8 cellular contexts compared by ENCODE assay signal in the genomic region with DNA sequence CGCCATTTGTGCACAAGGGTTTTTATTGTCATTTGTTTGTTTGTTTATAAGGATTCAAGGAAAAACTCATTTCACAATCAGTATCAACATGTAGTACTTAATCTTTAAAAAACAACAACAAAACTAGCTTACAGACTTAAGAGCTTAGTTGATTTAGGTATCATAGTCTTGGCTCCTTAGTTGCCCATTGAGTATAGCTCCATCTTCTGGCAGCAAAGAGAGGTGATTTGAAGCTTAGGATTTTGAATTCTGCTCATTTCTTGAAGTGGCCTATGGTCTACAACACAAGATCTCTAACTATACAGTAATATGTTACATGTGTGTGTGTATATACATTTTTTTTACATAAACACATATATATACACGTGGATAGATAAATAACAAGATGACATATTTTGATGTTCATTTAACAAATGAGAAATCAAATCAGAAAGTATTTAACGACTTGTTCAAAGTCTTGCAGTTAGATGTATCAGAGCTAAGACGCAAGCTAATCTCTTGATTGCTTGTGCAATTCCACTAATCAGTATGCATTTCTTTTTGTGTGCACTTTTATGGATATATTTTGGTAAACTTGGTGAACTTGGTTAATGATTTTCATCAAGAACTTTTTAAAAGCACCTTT.
DNase-seq lines count a peak whose midpoint lies in the region; ATAC-seq, FAIRE-seq and TF ChIP-seq lines count a peak whose summit lies in the region.

No MANE protein-coding gene starts in this region.

- TF ChIP-seq CTCF in BE2C (IDR thresholded peaks at IDR 0.05; ENCODE audit: low read depth, low read length) (peak; percentile 88), astrocyte of the cerebellum (IDR thresholded peaks at IDR 0.05; ENCODE audit: low read depth, low read length, missing control alignments) (peak; percentile 68), thyroid gland (IDR thresholded peaks at IDR 0.05) (peak in 5 of 6 experiments; percentile 48 to 84 (median 74))

- DNase-seq in BE2C: no peak
- DNase-seq in GM18507 (ENCODE audit: extremely low spot score, insufficient read length, low read depth): peak; percentile 40
- DNase-seq in NCI-H446 (lab: John Stamatoyannopoulos, UW): peak; percentile 25 to 64
- peak; percentile 39 for DNase-seq in astrocyte of the cerebellum (ENCODE audit: low read depth)
- peak; percentile 75 for DNase-seq in iris pigment epithelial cell (ENCODE audit: low read depth)
- no peak for DNase-seq in thyroid gland
- DNase-seq in nucleus accumbens (lab: John Stamatoyannopoulos, UW): no peak

- no peak for ATAC-seq in GM19395 (IDR thresholded peaks at IDR 0.05; ENCODE audit: unreplicated experiment)

- no peaks in the 10 kb centered on the region for H3K36me3 ChIP-seq in BE2C
- H3K36me3 ChIP-seq in thyroid gland: no peaks in the 10 kb centered on the region

- H3K27me3 ChIP-seq in BE2C (no peaks in the 10 kb centered on the region), thyroid gland (no peaks in the 10 kb centered on the region)

- H3K27ac ChIP-seq in thyroid gland: no peak overlapping the region

- in situ Hi-C loops in astrocyte of the cerebellum (cut with HindIII; ENCODE audit: low sequenced_read_pairs): no loop called here

- no peaks in the 10 kb centered on the region for H3K9me3 ChIP-seq in BE2C
- H3K9me3 ChIP-seq in thyroid gland: no peaks in the 10 kb centered on the region

- H3K4me1 ChIP-seq in BE2C (no peaks in the 10 kb centered on the region), thyroid gland (peaks cover 13 to 22% of the 10 kb centered on the region in 2 donors)

- H3K4me3 ChIP-seq in BE2C (ENCODE audit: low read depth, low read length): no peak overlapping the region
- H3K4me3 ChIP-seq in astrocyte of the cerebellum (ENCODE audit: low read depth, low read length): no peak overlapping the region
- H3K4me3 ChIP-seq in thyroid gland (replicated peaks in 1 of 3): no peak overlapping the region

- TF ChIP-seq POLR2A in thyroid gland (IDR thresholded peaks at IDR 0.05): no peak

- 85% methylated on average over 4 of the region's 4 CpGs for WGBS in thyroid gland, 2 donors

- intact Hi-C loops in thyroid gland (cut with DNase I): no loop called here

- peak; percentile 81 for FAIRE-seq in GM18507 (lab: Jason Lieb, UNC)

Comparison
In these comparisons a context has a peak if more than half of its experiments do, and no peak if none do; other contexts are left out.
1. DNase-seq: peak in GM18507 (single experiment), NCI-H446 (2 of 2), astrocyte of the cerebellum (single experiment) and iris pigment epithelial cell (single experiment); none in BE2C (single experiment), thyroid gland (0 of 2) and nucleus accumbens (0 of 56).
2. Peak in every context shown above with its lines, with median percentiles within 50 percentile points of each other: CTCF ChIP-seq.